ENCODE assay signal across 9 cellular contexts in the genomic region with DNA sequence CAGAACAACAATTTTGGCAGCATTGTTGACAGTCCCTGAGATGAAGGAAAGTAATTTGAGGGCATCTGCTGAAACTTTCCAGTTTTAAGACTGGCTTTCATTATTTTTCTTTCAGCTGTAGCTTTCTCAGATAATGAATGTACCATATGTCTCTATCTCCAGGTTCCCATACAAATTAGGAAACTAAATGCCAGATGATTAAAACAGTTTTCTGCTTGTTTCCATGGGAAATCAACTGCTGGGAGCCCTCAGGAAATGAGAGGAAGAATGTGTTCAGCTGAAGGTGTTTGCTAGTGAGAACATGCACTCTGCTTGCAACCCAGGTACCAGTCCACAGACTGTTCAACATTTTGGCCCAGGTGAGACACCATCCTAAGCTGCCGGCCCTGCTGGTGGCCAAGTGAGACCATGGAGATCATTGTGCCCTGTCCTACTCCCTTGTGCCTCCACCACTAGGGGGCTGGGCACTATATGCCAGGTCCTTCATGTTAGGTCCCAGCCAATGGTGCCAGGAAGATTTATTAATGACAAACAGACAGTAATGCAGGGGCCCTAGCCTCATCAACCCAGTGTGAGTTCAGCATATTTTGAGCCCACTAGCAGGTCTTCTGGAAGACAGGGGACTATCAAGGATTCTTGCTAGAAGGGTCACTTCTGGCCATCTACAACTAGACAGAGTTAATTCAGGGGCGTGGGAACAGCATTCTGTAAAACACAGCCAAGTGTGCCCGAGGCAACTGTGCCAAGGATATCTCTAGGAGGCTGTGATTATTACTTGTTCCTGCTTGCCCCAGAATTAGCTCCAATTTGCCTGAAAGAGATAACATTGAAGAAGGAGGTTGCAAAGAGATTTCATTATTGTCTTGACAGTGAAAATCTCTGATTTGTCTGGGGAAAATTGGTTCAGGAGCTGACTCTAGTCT. TPM values are rescaled to one million over a fixed set of nuclear protein-coding genes. Genes with fewer than 3 reads are reported as not detected.
A peak's percentile ranks its signal among the peaks of the same experiment; 100 is the strongest.
DNase-seq lines count a peak whose midpoint lies in the region; ATAC-seq, FAIRE-seq and TF ChIP-seq lines count a peak whose summit lies in the region.
"Had no signal": no experiment of that assay in that cellular context is flagged by ENCODE, and none has a peak within 500 bp of the region (broad histone marks: within the 10 kb centered on the region; RNA-seq: fewer than 3 reads in every experiment).

No MANE protein-coding gene starts in this region.

- H3K4me3 ChIP-seq in GM12865 (ENCODE audit: low read depth, low read length) (no peak overlapping the region), endothelial cell of umbilical vein (replicated peaks in 1 of 3; ENCODE audit: insufficient read depth in 1 of 3, low read depth in 1 of 3, low read length in 3 of 3) (no peak overlapping the region), retinal pigment epithelial cell (ENCODE audit: low read length) (no peak overlapping the region)

- FAIRE-seq in endothelial cell of umbilical vein (lab: Jason Lieb, UNC): peak; percentile 60

- dilution Hi-C loops in endothelial cell of umbilical vein (cut with MboI; ENCODE audit: extremely low pct_ligation_motif_present, low sequenced_read_pairs): no loop called here

- H2AFZ ChIP-seq in endothelial cell of umbilical vein (ENCODE audit: low read depth, low read length): no peak overlapping the region

- BruUV-seq in endothelial cell of umbilical vein (replicated peaks; lab: Mats Ljungman, UMichigan): no TSS peak

- no peaks in the 10 kb centered on the region for H3K4me1 ChIP-seq in endothelial cell of umbilical vein (ENCODE audit: control insufficient read depth, extremely low read depth, insufficient read depth, low read length)

- peak; percentile 45 for DNase-seq in GM12865 (ENCODE audit: low read depth)
- DNase-seq in NCI-H510A (lab: John Stamatoyannopoulos, UW): peak; percentile 37
- DNase-seq in endothelial cell of umbilical vein (ENCODE audit: low read depth, low spot score): peak; percentile 25
- DNase-seq in retinal pigment epithelial cell (ENCODE audit: low read depth): no peak
- DNase-seq in central memory CD4-positive, alpha-beta T cell: no peak
- DNase-seq: activated naive CD8-positive, alpha-beta T cell treated with anti-CD3 and anti-CD28 coated beads, Interleukin-2, amount 10 ng/mL, durations not matched to agents 7 days and 5 days had no signal

- POLR2A ChIA-PET in endothelial cell of umbilical vein (lab: Charles Lee): no interaction called here

- H3K27ac ChIP-seq in endothelial cell of umbilical vein (ENCODE audit: insufficient read depth, low read depth, low read length): no peak overlapping the region

- H3K9me3 ChIP-seq in endothelial cell of umbilical vein (replicated peaks; ENCODE audit: control insufficient read depth, insufficient read depth, low read length): no peaks in the 10 kb centered on the region

- H4K20me1 ChIP-seq in endothelial cell of umbilical vein (replicated peaks; ENCODE audit: control insufficient read depth, extremely low read depth, insufficient read depth, low read length): no peaks in the 10 kb centered on the region

- no peaks in the 10 kb centered on the region for H3K36me3 ChIP-seq in endothelial cell of umbilical vein (ENCODE audit: control insufficient read depth in 2 of 2, extremely low read depth in 1 of 2, insufficient read depth in 2 of 2, low read length in 2 of 2)

- intact Hi-C loops in endothelial cell of umbilical vein (cut with micrococcal nuclease): no loop called here

- peak; percentile 42 for TF ChIP-seq CTCF in GM12865 (IDR thresholded peaks at IDR 0.05; ENCODE audit: insufficient read depth, low read depth, low read length, missing control alignments)
- peak; percentile 36 to 61 for TF ChIP-seq CTCF in endothelial cell of umbilical vein (IDR thresholded peaks at IDR 0.05; ENCODE audit: extremely low read depth in 1 of 2, insufficient read depth in 1 of 2, low read depth in 1 of 2, low read length in 2 of 2)
- peak; percentile 51 for TF ChIP-seq CTCF in retinal pigment epithelial cell (conservative IDR thresholded peaks at IDR 0.05; ENCODE audit: low read depth, low read length)

- CTCF ChIA-PET in endothelial cell of umbilical vein (lab: Charles Lee): interaction anchor here (0.7 to 2.6 kb wide), 8 partner anchors 9 to 165 kb away, joined by 3 to 25 read pairs (median 3); no protein-coding TSS in a partner anchor

- no peak overlapping the region for H3K9ac ChIP-seq in endothelial cell of umbilical vein (replicated peaks; ENCODE audit: extremely low read depth, insufficient read depth, low read length)

- H3K27me3 ChIP-seq in endothelial cell of umbilical vein (ENCODE audit: control insufficient read depth in 2 of 2, insufficient read depth in 2 of 2, low read length in 2 of 2): no peaks in the 10 kb centered on the region

- no peaks in the 10 kb centered on the region for H3K79me2 ChIP-seq in endothelial cell of umbilical vein (ENCODE audit: control insufficient read depth, insufficient read depth, low read length)

- TF ChIP-seq POLR2A in endothelial cell of umbilical vein (IDR thresholded peaks at IDR 0.05; ENCODE audit: low read depth, low read length): no peak

- no peaks in the 10 kb centered on the region for H3K9me1 ChIP-seq in endothelial cell of umbilical vein (replicated peaks; ENCODE audit: control insufficient read depth, extremely low read depth, insufficient read depth, low read length)

- H3K4me2 ChIP-seq in endothelial cell of umbilical vein (ENCODE audit: insufficient read depth, low read length): no peak overlapping the region

- ATAC-seq in HG02798 (IDR thresholded peaks at IDR 0.05; ENCODE audit: poor library complexity, unreplicated experiment): no peak
- ATAC-seq in GM21423 (IDR thresholded peaks at IDR 0.05; ENCODE audit: unreplicated experiment): no peak
- no peak for ATAC-seq in HG02970 (IDR thresholded peaks at IDR 0.05; ENCODE audit: low FRiP score, unreplicated experiment)

TF ChIP-seq in endothelial cell of umbilical vein, 7 proteins besides CTCF, POLR2A, EP300 and RAD21:
- TF ChIP-seq GATA2 (IDR thresholded peaks at IDR 0.05; ENCODE audit: insufficient read depth, insufficient read length, low read depth, low read length) (no peak), MYC (IDR thresholded peaks at IDR 0.05; ENCODE audit: low read depth, low read length) (no peak)
TF ChIP-seq in endothelial cell of umbilical vein: peak in this region for 0.

RNA-seq across cellular contexts. Expression of a gene that starts 17.0 kb away (rescaled TPM):
- 40.6 and 51.5 TPM in 2 replicates for total RNA-seq in endothelial cell of umbilical vein
- polyA plus RNA-seq in endothelial cell of umbilical vein: 30.7 and 33.6 TPM in 2 replicates
- 32.7 and 35.8 TPM in 2 replicates for polyA plus RNA-seq in endothelial cell of umbilical vein (2011; cell fraction: cytosol; rRNA removed)
- polyA plus RNA-seq in endothelial cell of umbilical vein (2011; cell fraction: nucleus; rRNA removed): 35.7 and 39.2 TPM in 2 replicates
- polyA plus RNA-seq in endothelial cell of umbilical vein (2012): 23.4 and 35.1 TPM in 2 replicates
- polyA minus RNA-seq in endothelial cell of umbilical vein: 68.3 and 69.0 TPM in 2 replicates
- 2.2 TPM for polyA minus RNA-seq in endothelial cell of umbilical vein (2011; cell fraction: cytosol; rRNA and poly(A)+ RNA removed)
- 52.4 and 74.1 TPM in 2 replicates for polyA minus RNA-seq in endothelial cell of umbilical vein (2011; cell fraction: nucleus; rRNA and poly(A)+ RNA removed)

Comparison
In these comparisons a context has a peak if more than half of its experiments do, and no peak if none do; other contexts are left out.
1. DNase-seq: peak in GM12865 (single experiment), NCI-H510A (single experiment) and endothelial cell of umbilical vein (single experiment); none in retinal pigment epithelial cell (single experiment) and central memory CD4-positive, alpha-beta T cell (single experiment).
2. Peak in every context shown above with its lines, with median percentiles within 50 percentile points of each other: CTCF ChIP-seq.